ENCODE assay signal across 26 cellular contexts in the genomic region with DNA sequence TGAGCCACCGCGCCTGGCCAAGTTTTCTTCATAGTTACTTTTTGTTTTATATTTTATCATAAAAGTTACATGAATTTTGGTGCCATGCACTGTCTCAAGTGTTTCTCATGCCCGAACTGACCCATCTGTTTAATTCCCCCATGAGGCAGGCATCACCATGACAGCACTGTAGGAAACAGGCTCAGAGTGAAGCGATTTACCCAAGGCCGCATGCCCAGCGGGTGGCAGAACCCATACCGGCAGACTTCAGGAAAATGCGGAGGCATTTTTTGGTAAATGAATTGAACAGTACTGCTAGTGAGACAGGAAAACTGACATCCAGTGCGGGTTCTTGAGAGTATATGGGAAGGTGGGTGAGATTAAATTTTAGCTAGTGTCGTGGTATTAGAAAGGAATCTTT. TPM values are rescaled to one million over a fixed set of nuclear protein-coding genes. Genes with fewer than 3 reads are reported as not detected.
"Had no signal": no experiment of that assay in that cellular context is flagged by ENCODE, and none has a peak within 500 bp of the region (broad histone marks: within the 10 kb centered on the region; RNA-seq: fewer than 3 reads in every experiment).

No MANE protein-coding gene starts in this region.

- H3K4me1 ChIP-seq: colonic mucosa, prostate gland, sigmoid colon, testis, tibial artery had no signal

- H3K4me1 Mint-ChIP-seq: memory B cell; naive B cell; stimulated activated memory B cell treated with anti-CD40 and anti-IgM and Interleukin-4, amounts not matched to agents 10 μg/mL and 1 μg/mL and 100 μg/mL, for 72 hours had no signal

- H3K27me3 Mint-ChIP-seq: stimulated activated memory B cell treated with anti-CD40 and anti-IgM and Interleukin-4, amounts not matched to agents 10 μg/mL and 1 μg/mL and 100 μg/mL, for 72 hours; type B pancreatic cell had no signal

- H3K27me3 ChIP-seq: colonic mucosa, gastrocnemius medialis, testis, tibial artery had no signal

- DNase-seq: colonic mucosa; effector memory CD4-positive, alpha-beta T cell; foreskin fibroblast; gastrocnemius medialis; kidney; mucosa of descending colon; naive B cell; nucleus accumbens; right cardiac atrium; sigmoid colon; stimulated activated CD4-positive, alpha-beta T cell treated with anti-CD3 and anti-CD28 coated beads, Interleukin-4, amount 100 ng/mL, for 4 hours; stimulated activated naive CD8-positive, alpha-beta T cell treated with anti-CD3 and anti-CD28 coated beads, Interleukin-15, Interleukin-2, amounts not matched to agents 100 U/mL and 50 U/mL, for 24 hours; substantia nigra; testis; tibial artery had no signal

- FAIRE-seq: endometrium, kidney had no signal

- ATAC-seq: esophagus mucosa; left lobe of liver; mucosa of descending colon; natural killer cell treated with Interleukin-12 subunit alpha and Interleukin-12 subunit beta and Interleukin-15 and Interleukin-18, amount 100 ng/mL, for 72 hours; right cardiac atrium; stimulated activated memory B cell treated with anti-CD40 and anti-IgM and Interleukin-4, amounts not matched to agents 10 μg/mL and 1 μg/mL and 100 μg/mL, for 72 hours; stimulated activated naive CD8-positive, alpha-beta T cell treated with anti-CD3 and anti-CD28 coated beads, Interleukin-15, Interleukin-2, amounts not matched to agents 100 U/mL and 50 U/mL, for 24 hours had no signal

- H3K9me3 Mint-ChIP-seq: natural killer cell treated with Interleukin-12 subunit alpha and Interleukin-12 subunit beta and Interleukin-15 and Interleukin-18, amount 100 ng/mL, for 72 hours; type B pancreatic cell had no signal

- H3K9me3 ChIP-seq: colonic mucosa, gastrocnemius medialis, mucosa of descending colon, prostate gland, testis had no signal

- H3K4me3 ChIP-seq: colonic mucosa, gastrocnemius medialis, lung, mucosa of descending colon, prostate gland, sigmoid colon, testis, tibial artery had no signal

- H3K27ac ChIP-seq: colonic mucosa, prostate gland, sigmoid colon, testis, tibial artery had no signal

- H3K36me3 ChIP-seq: colonic mucosa, gastrocnemius medialis, prostate gland, sigmoid colon, tibial artery had no signal

- H3K27ac Mint-ChIP-seq: dendritic cell treated with granulocyte-macrophage colony-stimulating factor and Interleukin-4, amounts not matched to agents 40 ng/mL and 50 ng/mL, for 4 days; memory B cell; natural killer cell treated with Interleukin-12 subunit alpha and Interleukin-12 subunit beta and Interleukin-15 and Interleukin-18, amount 100 ng/mL, for 72 hours; stimulated activated memory B cell treated with anti-CD40 and anti-IgM and Interleukin-4, amounts not matched to agents 10 μg/mL and 1 μg/mL and 100 μg/mL, for 72 hours had no signal

- H3K4me3 Mint-ChIP-seq: dendritic cell treated with granulocyte-macrophage colony-stimulating factor and Interleukin-4, amounts not matched to agents 40 ng/mL and 50 ng/mL, for 4 days; memory B cell; mesothelial cell of epicardium; naive B cell; natural killer cell treated with Interleukin-12 subunit alpha and Interleukin-12 subunit beta and Interleukin-15 and Interleukin-18, amount 100 ng/mL, for 72 hours; stimulated activated memory B cell treated with anti-CD40 and anti-IgM and Interleukin-4, amounts not matched to agents 10 μg/mL and 1 μg/mL and 100 μg/mL, for 72 hours; type B pancreatic cell had no signal

- H3K36me3 Mint-ChIP-seq: natural killer cell treated with Interleukin-12 subunit alpha and Interleukin-12 subunit beta and Interleukin-15 and Interleukin-18, amount 100 ng/mL, for 72 hours; stimulated activated memory B cell treated with anti-CD40 and anti-IgM and Interleukin-4, amounts not matched to agents 10 μg/mL and 1 μg/mL and 100 μg/mL, for 72 hours had no signal

RNA-seq across cellular contexts. Expression of a gene that starts 19.0 kb away (rescaled TPM):
- total RNA-seq: natural killer cell treated with Interleukin-12 subunit alpha and Interleukin-12 subunit beta and Interleukin-15 and Interleukin-18, amount 100 ng/mL, for 72 hours had no signal
